22 cellular contexts compared by ENCODE assay signal in genomic region chr19:3534375-3535234, GRCh38. TPM values are rescaled to one million over a fixed set of nuclear protein-coding genes. Genes with fewer than 3 reads are reported as not detected.
A peak's percentile ranks its signal among the peaks of the same experiment; 100 is the strongest.
DNase-seq lines count a peak whose midpoint lies in the region; ATAC-seq, FAIRE-seq and TF ChIP-seq lines count a peak whose summit lies in the region.
"Had no signal": no experiment of that assay in that cellular context is flagged by ENCODE, and none has a peak within 500 bp of the region (broad histone marks: within the 10 kb centered on the region; RNA-seq: fewer than 3 reads in every experiment).

No MANE protein-coding gene starts in this region.

- H3K36me3 Mint-ChIP-seq in activated T-cell treated with anti-CD3 and anti-CD28 coated beads, Interleukin-2, amount 50 U/mL, for 24 hours (ENCODE audit: low read depth): peaks cover 66% of the 10 kb centered on the region
- H3K36me3 Mint-ChIP-seq in activated T-cell treated with anti-CD3 and anti-CD28 coated beads, Interleukin-2, amount 50 U/mL, for 72 hours (ENCODE audit: insufficient read depth in 2 of 2): peaks cover 0 to 7% of the 10 kb centered on the region in 2 donors
- H3K36me3 Mint-ChIP-seq in astrocyte (ENCODE audit: low read depth, unreplicated experiment): peaks cover 16% of the 10 kb centered on the region

- H3K4me3 ChIP-seq in BLaER1 treated with 17β-estradiol and CSF1 and Interleukin-3, amounts not matched to agents 10 nM and 100 nM: no peak overlapping the region
- H3K4me3 ChIP-seq in astrocyte (ENCODE audit: insufficient read depth, low read depth, low read length) (no peak overlapping the region), kidney (ENCODE audit: low read length in 2 of 2) (no peak overlapping the region)
- H3K4me3 ChIP-seq: GM12878 had no signal

- peaks cover 14 to 54% (median 51%) of the 10 kb centered on the region in 10 experiments; a peak in 19 of 20 replicates for H3K4me1 ChIP-seq in BLaER1 treated with 17β-estradiol and CSF1 and Interleukin-3, amounts not matched to agents 10 nM and 100 nM
- H3K4me1 ChIP-seq in astrocyte (ENCODE audit: insufficient read depth, low read length) (no peaks in the 10 kb centered on the region), kidney (ENCODE audit: control insufficient read depth in 1 of 2, insufficient read depth in 1 of 2, low read depth in 1 of 2, low read length in 2 of 2) (no peaks in the 10 kb centered on the region)

- no peak for ATAC-seq in activated T-cell treated with anti-CD3 and anti-CD28 coated beads, Interleukin-2, amount 50 U/mL, for 72 hours (replicated peaks in 1 of 2)
- ATAC-seq in GM19455 (IDR thresholded peaks at IDR 0.05; ENCODE audit: unreplicated experiment): no peak
- ATAC-seq: GM12878, Panc1 had no signal

- intact Hi-C loops in kidney (cut with DNase I): no loop called here

- no peak for DNase-seq in activated T-cell treated with anti-CD3 and anti-CD28 coated beads, Interleukin-2, amount 50 U/mL, for 24 hours
- no peak for DNase-seq in activated T-cell treated with anti-CD3 and anti-CD28 coated beads, Interleukin-2, amount 50 U/mL, for 72 hours
- no peak for DNase-seq in astrocyte (ENCODE audit: low read depth)
- peak; percentile 71 for DNase-seq in kidney
- DNase-seq in dermis blood vessel endothelial cell: no peak
- no peak for DNase-seq in NK-92 treated with Interleukin-12 subunit alpha and Interleukin-12 subunit beta, amount 100 ng/mL, for 24 hours (lab: John Stamatoyannopoulos, UW)
- DNase-seq: DND-41, H7, KG1, NCI-H1092 treated with DMSO at 0.1 percent for 48 hours, NCI-H1436 treated with DMSO at 0.1 percent for 48 hours, NCI-H1930, NCI-H2227 treated with DMSO at 0.1 percent for 48 hours, NCI-H510A treated with DMSO at 0.1 percent for 48 hours, NCI-H748 treated with DMSO at 0.1 percent for 48 hours had no signal

- H3K9me3 ChIP-seq in BLaER1 treated with 17β-estradiol and CSF1 and Interleukin-3, amounts not matched to agents 10 nM and 100 nM (replicated peaks in 1 of 11): peaks cover 0 to 3% (median 0%) of the 10 kb centered on the region in 11 experiments; a peak in 4 of 22 replicates
- no peaks in the 10 kb centered on the region for H3K9me3 ChIP-seq in astrocyte (ENCODE audit: insufficient read depth, low read depth, low read length)
- H3K9me3 ChIP-seq in kidney (ENCODE audit: control insufficient read depth in 1 of 2, low read length in 2 of 2): no peaks in the 10 kb centered on the region

- peaks cover 65 to 94% (median 88%) of the 10 kb centered on the region in 11 experiments; a peak in 21 of 22 replicates for H4K20me1 ChIP-seq in BLaER1 treated with 17β-estradiol and CSF1 and Interleukin-3, amounts not matched to agents 10 nM and 100 nM
- peaks cover 58% of the 10 kb centered on the region for H4K20me1 ChIP-seq in astrocyte (ENCODE audit: insufficient read depth, low read length)

- peaks cover under 1% of the 10 kb centered on the region for H3K9me3 Mint-ChIP-seq in activated T-cell treated with anti-CD3 and anti-CD28 coated beads, Interleukin-2, amount 50 U/mL, for 24 hours
- no peaks in the 10 kb centered on the region for H3K9me3 Mint-ChIP-seq in activated T-cell treated with anti-CD3 and anti-CD28 coated beads, Interleukin-2, amount 50 U/mL, for 72 hours
- no peaks in the 10 kb centered on the region for H3K9me3 Mint-ChIP-seq in astrocyte (ENCODE audit: unreplicated experiment)

- H3K27me3 ChIP-seq in BLaER1 treated with 17β-estradiol and CSF1 and Interleukin-3, amounts not matched to agents 10 nM and 100 nM: no peaks in the 10 kb centered on the region
- no peaks in the 10 kb centered on the region for H3K27me3 ChIP-seq in astrocyte (ENCODE audit: insufficient read depth, low read length)

- H3K27me3 Mint-ChIP-seq in activated T-cell treated with anti-CD3 and anti-CD28 coated beads, Interleukin-2, amount 50 U/mL, for 24 hours: no peaks in the 10 kb centered on the region
- H3K27me3 Mint-ChIP-seq in activated T-cell treated with anti-CD3 and anti-CD28 coated beads, Interleukin-2, amount 50 U/mL, for 72 hours (ENCODE audit: low read depth): no peaks in the 10 kb centered on the region
- H3K27me3 Mint-ChIP-seq in astrocyte (ENCODE audit: low read depth, unreplicated experiment): no peaks in the 10 kb centered on the region

- H3K4me2 ChIP-seq in BLaER1 treated with 17β-estradiol and CSF1 and Interleukin-3, amounts not matched to agents 10 nM and 100 nM: peak overlapping the region in 9 of 11 experiments; percentile 15 to 88 (median 80); a peak in 16 of 22 replicates
- no peak overlapping the region for H3K4me2 ChIP-seq in astrocyte (ENCODE audit: low read length)

- FAIRE-seq in astrocyte (lab: Jason Lieb, UNC) (no peak), kidney (lab: Jason Lieb, UNC) (no peak)
- FAIRE-seq: GM12878 had no signal

- peaks cover 4% of the 10 kb centered on the region for H3K79me2 ChIP-seq in astrocyte (ENCODE audit: insufficient read depth, low read length)

- H3K4me3 Mint-ChIP-seq in activated T-cell treated with anti-CD3 and anti-CD28 coated beads, Interleukin-2, amount 50 U/mL, for 24 hours: no peak overlapping the region
- no peak overlapping the region for H3K4me3 Mint-ChIP-seq in activated T-cell treated with anti-CD3 and anti-CD28 coated beads, Interleukin-2, amount 50 U/mL, for 72 hours
- no peak overlapping the region for H3K4me3 Mint-ChIP-seq in astrocyte (ENCODE audit: unreplicated experiment)

- peak overlapping the region in 6 of 11 experiments; percentile 4 to 50 (median 46); a peak in 11 of 22 replicates for H3K9ac ChIP-seq in BLaER1 treated with 17β-estradiol and CSF1 and Interleukin-3, amounts not matched to agents 10 nM and 100 nM
- H3K9ac ChIP-seq in astrocyte (ENCODE audit: low read length) (no peak overlapping the region), kidney (ENCODE audit: low read length in 2 of 2) (no peak overlapping the region)

- H3K27ac Mint-ChIP-seq in activated T-cell treated with anti-CD3 and anti-CD28 coated beads, Interleukin-2, amount 50 U/mL, for 24 hours: peak overlapping the region; percentile 68
- H3K27ac Mint-ChIP-seq in activated T-cell treated with anti-CD3 and anti-CD28 coated beads, Interleukin-2, amount 50 U/mL, for 72 hours: no peak overlapping the region
- peak overlapping the region; percentile 77 for H3K27ac Mint-ChIP-seq in astrocyte (ENCODE audit: unreplicated experiment)

- H3K27ac ChIP-seq in BLaER1 treated with 17β-estradiol and CSF1 and Interleukin-3, amounts not matched to agents 10 nM and 100 nM: peak overlapping the region in 3 of 11 experiments; percentile 13 to 28 (median 27); a peak in 3 of 22 replicates
- H3K27ac ChIP-seq in astrocyte (ENCODE audit: low read depth, low read length) (no peak overlapping the region), kidney (ENCODE audit: low read depth in 2 of 2, low read length in 2 of 2) (no peak overlapping the region)
- H3K27ac ChIP-seq: C4-2B, HL-60 had no signal

- H3K36me3 ChIP-seq in BLaER1 treated with 17β-estradiol and CSF1 and Interleukin-3, amounts not matched to agents 10 nM and 100 nM: peaks cover 56 to 81% (median 66%) of the 10 kb centered on the region in 11 experiments
- H3K36me3 ChIP-seq in astrocyte (ENCODE audit: insufficient read depth, low read length) (peaks cover 6% of the 10 kb centered on the region), kidney (ENCODE audit: control insufficient read depth in 1 of 2, insufficient read depth in 2 of 2, low read length in 2 of 2) (peaks cover 10 to 13% of the 10 kb centered on the region in 2 donors)

- no peak overlapping the region for H2AFZ ChIP-seq in astrocyte (ENCODE audit: low read depth, low read length)

- H3K4me1 Mint-ChIP-seq in activated T-cell treated with anti-CD3 and anti-CD28 coated beads, Interleukin-2, amount 50 U/mL, for 24 hours (ENCODE audit: low read depth): no peaks in the 10 kb centered on the region
- H3K4me1 Mint-ChIP-seq in activated T-cell treated with anti-CD3 and anti-CD28 coated beads, Interleukin-2, amount 50 U/mL, for 72 hours (ENCODE audit: low read depth): no peaks in the 10 kb centered on the region
- no peaks in the 10 kb centered on the region for H3K4me1 Mint-ChIP-seq in astrocyte (ENCODE audit: low read depth, unreplicated experiment)

- TF ChIP-seq CTCF in astrocyte (IDR thresholded peaks at IDR 0.05; ENCODE audit: insufficient read depth, low read depth, low read length): no peak
- no peak for TF ChIP-seq CTCF in kidney (IDR thresholded peaks at IDR 0.05; ENCODE audit: borderline replicate concordance, extremely low read depth, insufficient read depth)

RNA-seq across cellular contexts. Expression of gene TEKTIP1, which starts 4.4 kb away (rescaled TPM):
- 10 to 100 TPM in 1 of 2 donors, 1 to 10 TPM in 1; 4.6 to 10.7 TPM for total RNA-seq in activated T-cell treated with anti-CD3 and anti-CD28 coated beads, Interleukin-2, amount 50 U/mL, for 72 hours
- total RNA-seq in astrocyte (0.68 TPM in 1 of 2 replicates, not detected in the other), kidney (9.2 TPM), dermis blood vessel endothelial cell (not detected in 2 replicates)
- 1.2 TPM for polyA plus RNA-seq in kidney (ENCODE audit: insufficient read depth, low read depth, low replicate concordance)
- total RNA-seq: H7, HT-29 had no signal

RNA-seq across cellular contexts. Expression of gene MFSD12, which starts 22.8 kb away (rescaled TPM):
- total RNA-seq in activated T-cell treated with anti-CD3 and anti-CD28 coated beads, Interleukin-2, amount 50 U/mL, for 72 hours: 10 to 100 TPM; 50.8 to 69.9 TPM
- total RNA-seq in astrocyte: 181 and 201 TPM in 2 replicates
- 124 TPM for total RNA-seq in kidney
- polyA plus RNA-seq in kidney (ENCODE audit: insufficient read depth, low read depth, low replicate concordance): 113 TPM
- total RNA-seq in dermis blood vessel endothelial cell: 90.3 and 121 TPM in 2 replicates

RNA-seq across cellular contexts. Expression of gene FZR1, which starts 28.5 kb away (rescaled TPM):
- 10 to 100 TPM; 66.2 to 85.9 TPM for total RNA-seq in activated T-cell treated with anti-CD3 and anti-CD28 coated beads, Interleukin-2, amount 50 U/mL, for 72 hours
- total RNA-seq in astrocyte (47.0 and 51.8 TPM in 2 replicates), kidney (48.0 TPM), dermis blood vessel endothelial cell (36.1 and 66.7 TPM in 2 replicates)
- 28.4 TPM for polyA plus RNA-seq in kidney (ENCODE audit: insufficient read depth, low read depth, low replicate concordance)

RNA-seq across cellular contexts. Expression of gene DOHH, which starts 34.1 kb away (rescaled TPM):
- total RNA-seq in activated T-cell treated with anti-CD3 and anti-CD28 coated beads, Interleukin-2, amount 50 U/mL, for 72 hours: 10 to 100 TPM; 12.3 to 13.5 TPM
- total RNA-seq in astrocyte: 14.5 and 16.2 TPM in 2 replicates
- total RNA-seq in kidney: 12.2 TPM
- polyA plus RNA-seq in kidney (ENCODE audit: insufficient read depth, low read depth, low replicate concordance): 20.2 TPM
- 13.1 and 16.8 TPM in 2 replicates for total RNA-seq in dermis blood vessel endothelial cell

RNA-seq across cellular contexts. Expression of gene HMG20B, which starts 38.1 kb away (rescaled TPM):
- total RNA-seq in activated T-cell treated with anti-CD3 and anti-CD28 coated beads, Interleukin-2, amount 50 U/mL, for 72 hours: 10 to 100 TPM; 68.9 to 78.3 TPM
- total RNA-seq in astrocyte (55.9 and 63.8 TPM in 2 replicates), kidney (69.7 TPM), dermis blood vessel endothelial cell (75.0 and 94.7 TPM in 2 replicates)
- polyA plus RNA-seq in kidney (ENCODE audit: insufficient read depth, low read depth, low replicate concordance): 82.6 TPM

Comparison
In these comparisons a context has a peak if more than half of its experiments do, and no peak if none do; other contexts are left out.
1. H3K9ac ChIP-seq: peak in BLaER1 treated with 17β-estradiol and CSF1 and Interleukin-3, amounts not matched to agents 10 nM and 100 nM (6 of 11); none in astrocyte (single experiment) and kidney (0 of 2).